23 cellular contexts compared by ENCODE assay signal in genomic region chr1:229079196-229079595, GRCh38.
"Had no signal": no experiment of that assay in that cellular context is flagged by ENCODE, and none has a peak within 500 bp of the region (broad histone marks: within the 10 kb centered on the region; RNA-seq: fewer than 3 reads in every experiment).

No MANE protein-coding gene starts in this region.

- H3K27me3 ChIP-seq: heart left ventricle, pancreas, suprapubic skin, tibial artery, upper lobe of left lung, uterus had no signal

- H3K36me3 ChIP-seq: heart left ventricle, pancreas, suprapubic skin, tibial artery, upper lobe of left lung, uterus had no signal

- H3K4me3 ChIP-seq: heart left ventricle, lung, pancreas, smooth muscle cell, suprapubic skin, tibial artery, upper lobe of left lung, uterus had no signal

- DNase-seq: effector memory CD4-positive, alpha-beta T cell; heart left ventricle; hippocampal formation; left colon; left ventricle myocardium superior; mesenchymal stem cell; midbrain; occipital lobe; pancreas; right cardiac atrium; stimulated activated CD4-positive, alpha-beta T cell treated with anti-CD3 and anti-CD28 coated beads, Interleukin-2, amount 100 ng/mL, for 48 hours; stimulated activated naive CD8-positive, alpha-beta T cell treated with anti-CD3 and anti-CD28 coated beads, Interleukin-15, Interleukin-2, amounts not matched to agents 100 U/mL and 50 U/mL, for 24 hours; tibial artery; upper lobe of left lung; uterus had no signal

- H3K4me3 Mint-ChIP-seq: natural killer cell treated with Interleukin-12 subunit alpha and Interleukin-12 subunit beta and Interleukin-15 and Interleukin-18, amount 100 ng/mL, for 72 hours had no signal

- H3K27ac Mint-ChIP-seq: natural killer cell treated with Interleukin-12 subunit alpha and Interleukin-12 subunit beta and Interleukin-15 and Interleukin-18, amount 100 ng/mL, for 72 hours; progenitor cell of endocrine pancreas had no signal

- H3K27me3 Mint-ChIP-seq: progenitor cell of endocrine pancreas had no signal

- H3K9me3 ChIP-seq: pancreas, suprapubic skin had no signal

- FAIRE-seq: endometrium, frontal cortex, pancreas had no signal

- H3K4me2 ChIP-seq: smooth muscle cell had no signal

- ATAC-seq: esophagus mucosa; heart left ventricle; left colon; left ventricle myocardium superior; pancreas; right cardiac atrium; stimulated activated naive CD8-positive, alpha-beta T cell treated with anti-CD3 and anti-CD28 coated beads, Interleukin-15, Interleukin-2, amounts not matched to agents 100 U/mL and 50 U/mL, for 24 hours had no signal

- H3K4me1 ChIP-seq: heart left ventricle, pancreas, upper lobe of left lung, uterus had no signal

- H3K27ac ChIP-seq: heart left ventricle, pancreas, suprapubic skin, tibial artery, upper lobe of left lung, uterus had no signal
